In genomic region chr6:43434943-43435342, GRCh38 we compare ENCODE assay signal across 29 cellular contexts. TPM values are rescaled to one million over a fixed set of nuclear protein-coding genes. Genes with fewer than 3 reads are reported as not detected.
"Had no signal": no experiment of that assay in that cellular context is flagged by ENCODE, and none has a peak within 500 bp of the region (broad histone marks: within the 10 kb centered on the region; RNA-seq: fewer than 3 reads in every experiment).

No MANE protein-coding gene starts in this region.

- H3K4me3 ChIP-seq: MG63 had no signal

- H3K27ac Mint-ChIP-seq: activated naive CD4-positive, alpha-beta T cell treated with anti-CD3 and anti-CD28 coated beads, Interleukin-2, amount 10 ng/mL, durations not matched to agents 7 days and 5 days; activated T-cell treated with anti-CD3 and anti-CD28 coated beads, Interleukin-2, amount 50 U/mL, for 72 hours; activated T-helper 2 cell treated with anti-CD3 and anti-CD28 coated beads, Interferon-gamma antibody, Interleukin-2, Interleukin-4, amounts not matched to agents 10 μg/mL and 5 μg/mL and 100 μg/mL, durations not matched to agents 14 hours and 24 hours and 36 hours; IgD-negative memory B cell; T-helper 1 cell treated with Interleukin-12 subunit alpha and Interleukin-12 subunit beta and Interleukin-4 antibody, amounts not matched to agents 30 μg/mL and 1 μg/mL, for 36 hours had no signal

- H3K27ac ChIP-seq: KMS-11 had no signal

- H3K9ac ChIP-seq: KMS-11 had no signal

- H3K4me3 Mint-ChIP-seq: activated naive CD4-positive, alpha-beta T cell treated with anti-CD3 and anti-CD28 coated beads, Interleukin-2, amount 10 ng/mL, durations not matched to agents 7 days and 5 days; activated T-cell treated with anti-CD3 and anti-CD28 coated beads, Interleukin-2, amount 50 U/mL, for 72 hours; central memory CD8-positive, alpha-beta T cell; IgD-negative memory B cell; T-helper 1 cell treated with Interleukin-12 subunit alpha and Interleukin-12 subunit beta and Interleukin-4 antibody, amounts not matched to agents 30 μg/mL and 1 μg/mL, for 36 hours had no signal

- H3K27me3 Mint-ChIP-seq: activated naive CD4-positive, alpha-beta T cell treated with anti-CD3 and anti-CD28 coated beads, Interleukin-2, amount 10 ng/mL, durations not matched to agents 7 days and 5 days; central memory CD8-positive, alpha-beta T cell; IgD-negative memory B cell had no signal

- H3K27me3 ChIP-seq: MG63 had no signal

- ATAC-seq: activated T-cell treated with anti-CD3 and anti-CD28 coated beads, Interleukin-2, amount 50 U/mL, for 72 hours; Panc1 had no signal

- H3K9me3 ChIP-seq: MG63 had no signal

- DNase-seq: activated CD4-positive, alpha-beta T cell treated with anti-CD3 and anti-CD28 coated beads for 48 hours; activated CD4-positive, alpha-beta T cell treated with anti-CD3 and anti-CD28 coated beads, Interleukin-2, amount 50 U/mL, for 4 hours; activated CD4-positive, CD25-positive, alpha-beta regulatory T cell treated with anti-CD3 and anti-CD28 coated beads, Interleukin-2, amount 50 U/mL, for 72 hours; activated CD8-positive, alpha-beta memory T cell treated with anti-CD3 and anti-CD28 coated beads for 24 hours; activated gamma-delta T cell treated with Interleukin-2 at 50 U/mL for 16 hours; activated naive CD4-positive, alpha-beta T cell treated with anti-CD3 and anti-CD28 coated beads, Interleukin-2, amount 10 ng/mL, durations not matched to agents 7 days and 5 days; activated T-cell treated with anti-CD3 and anti-CD28 coated beads, Interleukin-2, amount 50 U/mL, for 72 hours; MG63; MV-4-11; NCI-H1092 treated with DMSO at 0.1 percent for 48 hours; NCI-H1417 treated with DMSO at 0.1 percent for 48 hours; NCI-H1694; NCI-H2029; NCI-H2107; NCI-H2171 treated with DMSO at 0.1 percent for 48 hours; NCI-H226; NCI-H510A; NCI-H526 treated with DMSO at 0.1 percent for 48 hours; NCI-H82; RPMI8226; SHP77 treated with DMSO at 0.1 percent for 48 hours had no signal

- H3K36me3 ChIP-seq: MG63 had no signal

- H3K9me3 Mint-ChIP-seq: activated naive CD4-positive, alpha-beta T cell treated with anti-CD3 and anti-CD28 coated beads, Interleukin-2, amount 10 ng/mL, durations not matched to agents 7 days and 5 days; activated T-cell treated with anti-CD3 and anti-CD28 coated beads, Interleukin-2, amount 50 U/mL, for 72 hours; activated T-helper 2 cell treated with anti-CD3 and anti-CD28 coated beads, Interferon-gamma antibody, Interleukin-2, Interleukin-4, amounts not matched to agents 10 μg/mL and 5 μg/mL and 100 μg/mL, durations not matched to agents 14 hours and 24 hours and 36 hours; central memory CD8-positive, alpha-beta T cell; IgD-negative memory B cell; T-helper 1 cell treated with Interleukin-12 subunit alpha and Interleukin-12 subunit beta and Interleukin-4 antibody, amounts not matched to agents 30 μg/mL and 1 μg/mL, for 36 hours had no signal

- H3K4me1 Mint-ChIP-seq: activated naive CD4-positive, alpha-beta T cell treated with anti-CD3 and anti-CD28 coated beads, Interleukin-2, amount 10 ng/mL, durations not matched to agents 7 days and 5 days had no signal

- H3K4me2 ChIP-seq: KMS-11 had no signal

RNA-seq across cellular contexts. Expression of gene DLK2, which starts 20.4 kb away (rescaled TPM):
- total RNA-seq: aorta, OCI-LY7 had no signal
- polyA plus RNA-seq: aorta, IgD-negative memory B cell had no signal
